14 cellular contexts compared by ENCODE assay signal in the genomic region with DNA sequence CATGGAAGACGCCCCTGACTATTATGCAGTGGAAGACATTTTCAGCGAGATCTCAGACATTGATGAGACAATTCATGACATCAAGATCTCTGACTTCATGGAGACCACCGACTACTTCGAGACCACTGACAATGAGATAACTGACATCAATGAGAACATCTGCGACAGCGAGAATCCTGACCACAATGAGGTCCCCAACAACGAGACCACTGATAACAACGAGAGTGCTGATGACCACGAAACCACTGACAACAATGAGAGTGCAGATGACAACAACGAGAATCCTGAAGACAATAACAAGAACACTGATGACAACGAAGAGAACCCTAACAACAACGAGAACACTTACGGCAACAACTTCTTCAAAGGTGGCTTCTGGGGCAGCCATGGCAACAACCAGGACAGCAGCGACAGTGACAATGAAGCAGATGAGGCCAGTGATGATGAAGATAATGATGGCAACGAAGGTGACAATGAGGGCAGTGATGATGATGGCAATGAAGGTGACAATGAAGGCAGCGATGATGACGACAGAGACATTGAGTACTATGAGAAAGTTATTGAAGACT. TPM values are rescaled to one million over a fixed set of nuclear protein-coding genes. Genes with fewer than 3 reads are reported as not detected.
DNase-seq lines count a peak whose midpoint lies in the region; ATAC-seq and TF ChIP-seq lines count a peak whose summit lies in the region.
"Had no signal": no experiment of that assay in that cellular context is flagged by ENCODE, and none has a peak within 500 bp of the region (broad histone marks: within the 10 kb centered on the region; RNA-seq: fewer than 3 reads in every experiment).

No MANE protein-coding gene starts in this region.

- no peaks in the 10 kb centered on the region for H3K9me3 ChIP-seq in endodermal cell (ENCODE audit: control insufficient read depth, low read length)
- H3K9me3 ChIP-seq: Caco-2 had no signal

- no peaks in the 10 kb centered on the region for H3K4me1 ChIP-seq in endodermal cell (ENCODE audit: control insufficient read depth, insufficient read depth, low read length)
- H3K4me1 ChIP-seq: Caco-2 had no signal

- CTCF ChIA-PET in RWPE1 (lab: Yijun Ruan, JAX), result no interaction called here

- no peak overlapping the region for H3K9ac ChIP-seq in endodermal cell (ENCODE audit: extremely low read depth, low read length, poor library complexity, severe bottlenecking)

- peaks cover 0 to 68% (median 12%) of the 10 kb centered on the region in 45 donors for H3K27me3 ChIP-seq in dorsolateral prefrontal cortex
- H3K27me3 ChIP-seq in endodermal cell (ENCODE audit: control insufficient read depth, insufficient read depth, low read length, poor library complexity, severe bottlenecking), result no peaks in the 10 kb centered on the region
- H3K27me3 ChIP-seq: brain microvascular endothelial cell had no signal

- H3K27me3 Mint-ChIP-seq in activated CD4-positive, alpha-beta T cell treated with anti-CD3 and anti-CD28 coated beads, Interleukin-2, amount 10 ng/mL, durations not matched to agents 24 days and 14 days, result no peaks in the 10 kb centered on the region
- no peaks in the 10 kb centered on the region for H3K27me3 Mint-ChIP-seq in T-helper 2 cell treated with Interferon-gamma antibody and Interleukin-4, amounts not matched to agents 5 μg/mL and 100 μg/mL, for 36 hours (ENCODE audit: low read depth)
- H3K27me3 Mint-ChIP-seq in endodermal cell (ENCODE audit: insufficient read depth), result no peaks in the 10 kb centered on the region

- peak overlapping the region in 41 of 59 donors; percentile 10 to 98 (median 79) for H3K27ac ChIP-seq in dorsolateral prefrontal cortex
- no peak overlapping the region for H3K27ac ChIP-seq in endodermal cell (ENCODE audit: low read depth, low read length)
- no peak overlapping the region for H3K27ac ChIP-seq in RWPE1
- H3K27ac ChIP-seq: brain microvascular endothelial cell, skin epidermis had no signal

- H3K4me1 Mint-ChIP-seq in activated CD4-positive, alpha-beta T cell treated with anti-CD3 and anti-CD28 coated beads, Interleukin-2, amount 10 ng/mL, durations not matched to agents 24 days and 14 days, result peaks cover 42% of the 10 kb centered on the region
- H3K4me1 Mint-ChIP-seq in T-helper 2 cell treated with Interferon-gamma antibody and Interleukin-4, amounts not matched to agents 5 μg/mL and 100 μg/mL, for 36 hours (ENCODE audit: low read depth), result peaks cover 41% of the 10 kb centered on the region
- peaks cover 67% of the 10 kb centered on the region for H3K4me1 Mint-ChIP-seq in stimulated activated effector memory CD8-positive, alpha-beta T cell treated with anti-CD3 and anti-CD28 coated beads, Interleukin-12 subunit alpha, Interleukin-12 subunit beta, amount 100 ng/mL, for 72 hours
- H3K4me1 Mint-ChIP-seq in endodermal cell, result peaks cover 6% of the 10 kb centered on the region

- TF ChIP-seq CTCF in dorsolateral prefrontal cortex (IDR thresholded peaks at IDR 0.05 in 54 of 56, conservative IDR thresholded peaks at IDR 0.05 in 2 of 56; ENCODE audit: low read depth in 1 of 56, partially characterized antibody in 56 of 56) (no peak), endodermal cell (conservative IDR thresholded peaks at IDR 0.05) (no peak), RWPE1 (conservative IDR thresholded peaks at IDR 0.05; ENCODE audit: low read depth) (no peak)

- ATAC-seq in stimulated activated effector memory CD8-positive, alpha-beta T cell treated with anti-CD3 and anti-CD28 coated beads, Interleukin-12 subunit alpha, Interleukin-12 subunit beta, amount 100 ng/mL, for 72 hours, result no peak
- ATAC-seq: left colon had no signal

- DNase-seq in activated CD4-positive, alpha-beta T cell treated with anti-CD3 and anti-CD28 coated beads, Interleukin-2, amount 10 ng/mL, durations not matched to agents 24 days and 14 days, result peak; percentile 52
- DNase-seq in activated CD4-positive, alpha-beta T cell treated with anti-CD3 and anti-CD28 coated beads, Interleukin-2, amount 50 U/mL, for 4 hours, result no peak
- DNase-seq in T-helper 2 cell treated with Interferon-gamma antibody and Interleukin-4, amounts not matched to agents 5 μg/mL and 100 μg/mL, for 36 hours (ENCODE audit: low spot score), result no peak
- DNase-seq in dorsolateral prefrontal cortex, result no peak
- DNase-seq in stimulated activated effector memory CD8-positive, alpha-beta T cell treated with anti-CD3 and anti-CD28 coated beads, Interleukin-12 subunit alpha, Interleukin-12 subunit beta, amount 100 ng/mL, for 72 hours (ENCODE audit: low spot score in 2 of 2), result no peak
- no peak for DNase-seq in endodermal cell
- no peak for DNase-seq in RWPE1 (ENCODE audit: low spot score)
- no peak for DNase-seq in NCI-H1694 (lab: John Stamatoyannopoulos, UW)
- DNase-seq: brain microvascular endothelial cell, Caco-2, H9, NCI-H187 treated with DMSO at 0.1 percent for 48 hours had no signal

- intact Hi-C loops in activated CD4-positive, alpha-beta T cell treated with anti-CD3 and anti-CD28 coated beads, Interleukin-2, amount 10 ng/mL, durations not matched to agents 24 days and 14 days (cut with micrococcal nuclease), result loop anchor here (10.0 kb wide), 1 partner anchor 959 kb away; the partner anchor contains the start of gene PHF8
- intact Hi-C loops in dorsolateral prefrontal cortex (cut with DNase I), result no loop called here

- peak overlapping the region in 41 of 59 donors; percentile 0 to 89 (median 75) for H3K4me3 ChIP-seq in dorsolateral prefrontal cortex
- no peak overlapping the region for H3K4me3 ChIP-seq in endodermal cell (ENCODE audit: low read length)
- H3K4me3 ChIP-seq: skin epidermis had no signal

- POLR2A ChIA-PET in RWPE1 (lab: Yijun Ruan, JAX; ENCODE audit: low non-redundant PET), result no interaction called here

- no peaks in the 10 kb centered on the region for H3K9me3 Mint-ChIP-seq in activated CD4-positive, alpha-beta T cell treated with anti-CD3 and anti-CD28 coated beads, Interleukin-2, amount 10 ng/mL, durations not matched to agents 24 days and 14 days
- H3K9me3 Mint-ChIP-seq in T-helper 2 cell treated with Interferon-gamma antibody and Interleukin-4, amounts not matched to agents 5 μg/mL and 100 μg/mL, for 36 hours, result no peaks in the 10 kb centered on the region
- H3K9me3 Mint-ChIP-seq in stimulated activated effector memory CD8-positive, alpha-beta T cell treated with anti-CD3 and anti-CD28 coated beads, Interleukin-12 subunit alpha, Interleukin-12 subunit beta, amount 100 ng/mL, for 72 hours, result no peaks in the 10 kb centered on the region
- peaks cover 63% of the 10 kb centered on the region for H3K9me3 Mint-ChIP-seq in endodermal cell

- H3K36me3 ChIP-seq in endodermal cell (ENCODE audit: control insufficient read depth, insufficient read depth, low read length), result peaks cover 22% of the 10 kb centered on the region

- H3K27ac Mint-ChIP-seq in activated CD4-positive, alpha-beta T cell treated with anti-CD3 and anti-CD28 coated beads, Interleukin-2, amount 10 ng/mL, durations not matched to agents 24 days and 14 days, result no peak overlapping the region
- peak overlapping the region; percentile 13 for H3K27ac Mint-ChIP-seq in T-helper 2 cell treated with Interferon-gamma antibody and Interleukin-4, amounts not matched to agents 5 μg/mL and 100 μg/mL, for 36 hours
- H3K27ac Mint-ChIP-seq in stimulated activated effector memory CD8-positive, alpha-beta T cell treated with anti-CD3 and anti-CD28 coated beads, Interleukin-12 subunit alpha, Interleukin-12 subunit beta, amount 100 ng/mL, for 72 hours, result peak overlapping the region; percentile 99
- H3K27ac Mint-ChIP-seq in endodermal cell, result no peak overlapping the region
- H3K27ac Mint-ChIP-seq: H9 had no signal

- H3K36me3 Mint-ChIP-seq in activated CD4-positive, alpha-beta T cell treated with anti-CD3 and anti-CD28 coated beads, Interleukin-2, amount 10 ng/mL, durations not matched to agents 24 days and 14 days (ENCODE audit: low read depth), result peaks cover 39% of the 10 kb centered on the region
- H3K36me3 Mint-ChIP-seq in T-helper 2 cell treated with Interferon-gamma antibody and Interleukin-4, amounts not matched to agents 5 μg/mL and 100 μg/mL, for 36 hours (ENCODE audit: low read depth), result peaks cover 18% of the 10 kb centered on the region
- H3K36me3 Mint-ChIP-seq in stimulated activated effector memory CD8-positive, alpha-beta T cell treated with anti-CD3 and anti-CD28 coated beads, Interleukin-12 subunit alpha, Interleukin-12 subunit beta, amount 100 ng/mL, for 72 hours, result peaks cover 80% of the 10 kb centered on the region
- H3K36me3 Mint-ChIP-seq in endodermal cell (ENCODE audit: low read depth), result peaks cover 28% of the 10 kb centered on the region

- WGBS in endodermal cell (ENCODE audit: insufficient coverage in 1 of 2, insufficient read length in 1 of 2), 2 experiments, result 92 to 93% methylated on average over 12 to 17 of the region's 17 CpGs

- H3K4me3 Mint-ChIP-seq in activated CD4-positive, alpha-beta T cell treated with anti-CD3 and anti-CD28 coated beads, Interleukin-2, amount 10 ng/mL, durations not matched to agents 24 days and 14 days, result no peak overlapping the region
- peak overlapping the region; percentile 4 for H3K4me3 Mint-ChIP-seq in T-helper 2 cell treated with Interferon-gamma antibody and Interleukin-4, amounts not matched to agents 5 μg/mL and 100 μg/mL, for 36 hours
- peak overlapping the region; percentile 21 for H3K4me3 Mint-ChIP-seq in stimulated activated effector memory CD8-positive, alpha-beta T cell treated with anti-CD3 and anti-CD28 coated beads, Interleukin-12 subunit alpha, Interleukin-12 subunit beta, amount 100 ng/mL, for 72 hours
- H3K4me3 Mint-ChIP-seq in endodermal cell, result no peak overlapping the region
- H3K4me3 Mint-ChIP-seq: H9 had no signal

RNA-seq across cellular contexts. Expression of gene TSPYL2, which starts 3.6 kb away (rescaled TPM):
- total RNA-seq in activated CD4-positive, alpha-beta T cell treated with anti-CD3 and anti-CD28 coated beads, Interleukin-2, amount 10 ng/mL, durations not matched to agents 24 days and 14 days, result 37.3 and 40.3 TPM in 2 replicates
- total RNA-seq in dorsolateral prefrontal cortex (100 to 1,000 TPM in 118 of 120 experiments, 10 to 100 TPM in 2; 82.1 to 367 (median 187) TPM), endodermal cell (10 to 100 TPM; 16.6 to 25.1 TPM)
- polyA plus RNA-seq in endodermal cell (2013, experiment 1 of 2), result 20.3 TPM
- polyA plus RNA-seq in endodermal cell (2013, experiment 2 of 2), result 17.6 TPM

RNA-seq across cellular contexts. Expression of gene KANTR, which starts 8.2 kb away (rescaled TPM):
- total RNA-seq in activated CD4-positive, alpha-beta T cell treated with anti-CD3 and anti-CD28 coated beads, Interleukin-2, amount 10 ng/mL, durations not matched to agents 24 days and 14 days, result 7.8 and 10.0 TPM in 2 replicates
- 10 to 100 TPM; 25.4 to 60.7 (median 42.0) TPM for total RNA-seq in dorsolateral prefrontal cortex
- 10 to 100 TPM; 11.7 to 14.4 TPM for total RNA-seq in endodermal cell
- 5.8 TPM for polyA plus RNA-seq in endodermal cell (2013, experiment 1 of 2)
- polyA plus RNA-seq in endodermal cell (2013, experiment 2 of 2), result 6.5 TPM

RNA-seq across cellular contexts. Expression of gene GPR173, which starts 37.2 kb away (rescaled TPM):
- total RNA-seq in activated CD4-positive, alpha-beta T cell treated with anti-CD3 and anti-CD28 coated beads, Interleukin-2, amount 10 ng/mL, durations not matched to agents 24 days and 14 days, result not detected in 2 replicates
- 10 to 100 TPM; 13.8 to 28.3 (median 20.2) TPM for total RNA-seq in dorsolateral prefrontal cortex
- total RNA-seq in endodermal cell, result 1 to 10 TPM; 7.0 to 9.4 TPM
- 16.5 TPM for polyA plus RNA-seq in endodermal cell (2013, experiment 1 of 2)
- polyA plus RNA-seq in endodermal cell (2013, experiment 2 of 2), result 14.7 TPM

Comparison
In these comparisons a context has a peak if more than half of its experiments do, and no peak if none do; other contexts are left out.
1. H3K27ac Mint-ChIP-seq: peak in T-helper 2 cell treated with Interferon-gamma antibody and Interleukin-4, amounts not matched to agents 5 μg/mL and 100 μg/mL, for 36 hours (single experiment) and stimulated activated effector memory CD8-positive, alpha-beta T cell treated with anti-CD3 and anti-CD28 coated beads, Interleukin-12 subunit alpha, Interleukin-12 subunit beta, amount 100 ng/mL, for 72 hours (single experiment); none in activated CD4-positive, alpha-beta T cell treated with anti-CD3 and anti-CD28 coated beads, Interleukin-2, amount 10 ng/mL, durations not matched to agents 24 days and 14 days (single experiment) and endodermal cell (single experiment).
2. H3K4me3 Mint-ChIP-seq: peak in T-helper 2 cell treated with Interferon-gamma antibody and Interleukin-4, amounts not matched to agents 5 μg/mL and 100 μg/mL, for 36 hours (single experiment) and stimulated activated effector memory CD8-positive, alpha-beta T cell treated with anti-CD3 and anti-CD28 coated beads, Interleukin-12 subunit alpha, Interleukin-12 subunit beta, amount 100 ng/mL, for 72 hours (single experiment); none in activated CD4-positive, alpha-beta T cell treated with anti-CD3 and anti-CD28 coated beads, Interleukin-2, amount 10 ng/mL, durations not matched to agents 24 days and 14 days (single experiment) and endodermal cell (single experiment).
3. H3K27ac ChIP-seq: peak in dorsolateral prefrontal cortex (41 of 59); none in endodermal cell (single experiment) and RWPE1 (single experiment).